ENCODE assay signal across 26 cellular contexts in genomic region chr9:35703906-35704672, GRCh38. TPM values are rescaled to one million over a fixed set of nuclear protein-coding genes. Genes with fewer than 3 reads are reported as not detected.
DNase-seq lines count a peak whose midpoint lies in the region; ATAC-seq and TF ChIP-seq lines count a peak whose summit lies in the region.
"Had no signal": no experiment of that assay in that cellular context is flagged by ENCODE, and none has a peak within 500 bp of the region (broad histone marks: within the 10 kb centered on the region; RNA-seq: fewer than 3 reads in every experiment).

No MANE protein-coding gene starts in this region.

- no peak overlapping the region for H3K4me2 ChIP-seq in IMR-90 (ENCODE audit: low read depth, low read length)
- no peak overlapping the region for H3K4me2 ChIP-seq in osteoblast (ENCODE audit: insufficient read depth, low read length)

- WGBS in IMR-90 (ENCODE audit: extremely low coverage in 2 of 2, insufficient read length in 1 of 2), 2 experiments, result 96% methylated on average over 16 of the region's 26 CpGs; no CpG with 5 or more reads in 1 of the 2 experiments

- peak overlapping the region; percentile 70 for H3K4me3 Mint-ChIP-seq in endothelial cell (ENCODE audit: unreplicated experiment)
- no peak overlapping the region for H3K4me3 Mint-ChIP-seq in T-helper 2 cell treated with Interferon-gamma antibody and Interleukin-4, amounts not matched to agents 5 μg/mL and 100 μg/mL, for 36 hours
- H3K4me3 Mint-ChIP-seq in activated naive CD4-positive, alpha-beta T cell treated with anti-CD3 and anti-CD28 coated beads for 36 hours, result no peak overlapping the region
- H3K4me3 Mint-ChIP-seq: activated naive CD4-positive, alpha-beta T cell treated with anti-CD3 and anti-CD28 coated beads, Interleukin-2, amount 10 ng/mL, durations not matched to agents 7 days and 5 days; activated T-cell treated with anti-CD3 and anti-CD28 coated beads, Interleukin-2, amount 50 U/mL, for 4 hours; nephron had no signal

- H3K27me3 Mint-ChIP-seq in endothelial cell (ENCODE audit: unreplicated experiment), result peaks cover 8% of the 10 kb centered on the region
- no peaks in the 10 kb centered on the region for H3K27me3 Mint-ChIP-seq in T-helper 2 cell treated with Interferon-gamma antibody and Interleukin-4, amounts not matched to agents 5 μg/mL and 100 μg/mL, for 36 hours (ENCODE audit: low read depth)
- no peaks in the 10 kb centered on the region for H3K27me3 Mint-ChIP-seq in activated naive CD4-positive, alpha-beta T cell treated with anti-CD3 and anti-CD28 coated beads for 36 hours (ENCODE audit: low read depth)
- H3K27me3 Mint-ChIP-seq: activated naive CD4-positive, alpha-beta T cell treated with anti-CD3 and anti-CD28 coated beads, Interleukin-2, amount 10 ng/mL, durations not matched to agents 7 days and 5 days had no signal

- no peak overlapping the region for H3K14ac ChIP-seq in IMR-90 (replicated peaks; ENCODE audit: low read depth, low read length)

- no peak overlapping the region for H2BK15ac ChIP-seq in IMR-90 (ENCODE audit: low read depth, low read length)

- peaks cover 59% of the 10 kb centered on the region for H3K36me3 Mint-ChIP-seq in endothelial cell (ENCODE audit: low read depth, unreplicated experiment)
- peaks cover 55% of the 10 kb centered on the region for H3K36me3 Mint-ChIP-seq in T-helper 2 cell treated with Interferon-gamma antibody and Interleukin-4, amounts not matched to agents 5 μg/mL and 100 μg/mL, for 36 hours (ENCODE audit: low read depth)
- H3K36me3 Mint-ChIP-seq in activated naive CD4-positive, alpha-beta T cell treated with anti-CD3 and anti-CD28 coated beads for 36 hours (ENCODE audit: low read depth), result peaks cover 44% of the 10 kb centered on the region

- H3K4me3 ChIP-seq in IMR-90 (ENCODE audit: insufficient read depth, low read depth, low read length) (no peak overlapping the region), osteoblast (ENCODE audit: insufficient read depth, low read length) (no peak overlapping the region)
- H3K4me3 ChIP-seq: GM23248, vagina had no signal

- H3K4me1 ChIP-seq in IMR-90 (ENCODE audit: control insufficient read depth, insufficient read depth, low read length) (no peaks in the 10 kb centered on the region), osteoblast (ENCODE audit: insufficient read depth, low read length) (no peaks in the 10 kb centered on the region)
- H3K4me1 ChIP-seq: vagina had no signal

- no peak for TF ChIP-seq POLR2A in IMR-90 (IDR thresholded peaks at IDR 0.05; ENCODE audit: low read depth, low read length)

- intact Hi-C loops in IMR-90 (cut with micrococcal nuclease), result no loop called here
- intact Hi-C loops in activated naive CD4-positive, alpha-beta T cell treated with anti-CD3 and anti-CD28 coated beads for 36 hours (cut with micrococcal nuclease), result no loop called here

- H3K79me1 ChIP-seq in IMR-90 (ENCODE audit: low read depth in 1 of 2, low read length in 2 of 2), result peaks cover 54 to 74% of the 10 kb centered on the region in 2 experiments

- dilution Hi-C loops in IMR-90 (cut with HindIII; ENCODE audit: low sequenced_read_pairs, unreplicated experiment), result no loop called here

- no peak overlapping the region for H3K4ac ChIP-seq in IMR-90 (ENCODE audit: low read depth, low read length)

- H3K9me3 ChIP-seq in IMR-90 (ENCODE audit: control insufficient read depth, insufficient read depth, low read length) (no peaks in the 10 kb centered on the region), osteoblast (ENCODE audit: low read depth, low read length) (no peaks in the 10 kb centered on the region)
- H3K9me3 ChIP-seq: vagina had no signal

- TF ChIP-seq RAD21 in IMR-90 (IDR thresholded peaks at IDR 0.05; ENCODE audit: low read length), result no peak

- no peak overlapping the region for H2BK120ac ChIP-seq in IMR-90 (ENCODE audit: low read depth, low read length)

- TF ChIP-seq CTCF in IMR-90 (conservative IDR thresholded peaks at IDR 0.05; ENCODE audit: low read depth, low read length) (no peak), endothelial cell (IDR thresholded peaks at IDR 0.05; ENCODE audit: unreplicated experiment) (no peak), osteoblast (IDR thresholded peaks at IDR 0.05; ENCODE audit: extremely low read depth, low read depth, low read length) (no peak)

- no peaks in the 10 kb centered on the region for H3K9me3 Mint-ChIP-seq in endothelial cell (ENCODE audit: unreplicated experiment)
- H3K9me3 Mint-ChIP-seq in T-helper 2 cell treated with Interferon-gamma antibody and Interleukin-4, amounts not matched to agents 5 μg/mL and 100 μg/mL, for 36 hours, result no peaks in the 10 kb centered on the region
- H3K9me3 Mint-ChIP-seq in activated naive CD4-positive, alpha-beta T cell treated with anti-CD3 and anti-CD28 coated beads for 36 hours, result no peaks in the 10 kb centered on the region
- H3K9me3 Mint-ChIP-seq: activated naive CD4-positive, alpha-beta T cell treated with anti-CD3 and anti-CD28 coated beads, Interleukin-2, amount 10 ng/mL, durations not matched to agents 7 days and 5 days; activated T-cell treated with anti-CD3 and anti-CD28 coated beads, Interleukin-2, amount 50 U/mL, for 4 hours; nephron had no signal

- no peak overlapping the region for H3K23ac ChIP-seq in IMR-90 (ENCODE audit: low read depth, low read length)

- no peak overlapping the region for H2BK5ac ChIP-seq in IMR-90 (ENCODE audit: low read depth, low read length, poor library complexity, severe bottlenecking)

- peaks cover 88% of the 10 kb centered on the region for H3K36me3 ChIP-seq in IMR-90 (ENCODE audit: control insufficient read depth, insufficient read depth, low read length)
- peaks cover 99% of the 10 kb centered on the region for H3K36me3 ChIP-seq in osteoblast (ENCODE audit: insufficient read depth, low read length)

- in situ Hi-C loops in IMR-90 (cut with MboI; ENCODE audit: low sequenced_read_pairs), result no loop called here

- no peak overlapping the region for H2BK20ac ChIP-seq in IMR-90 (ENCODE audit: low read depth, low read length)

- H2AFZ ChIP-seq in IMR-90 (replicated peaks; ENCODE audit: low read length, poor library complexity), result no peak overlapping the region
- H2AFZ ChIP-seq in osteoblast (ENCODE audit: low read length), result no peak overlapping the region
- H2AFZ ChIP-seq: GM23248 had no signal

- ATAC-seq in IMR-90 (ENCODE audit: low read depth), result no peak
- ATAC-seq: activated T-cell treated with anti-CD3 and anti-CD28 coated beads, Interleukin-2, amount 50 U/mL, for 4 hours had no signal

- no peak overlapping the region for H4K5ac ChIP-seq in IMR-90 (ENCODE audit: low read depth, low read length)

- POLR2A ChIA-PET in IMR-90 (lab: Charles Lee; ENCODE audit: unreplicated experiment), result no interaction called here

- peaks cover 7% of the 10 kb centered on the region for H3K9me1 ChIP-seq in IMR-90 (ENCODE audit: insufficient read depth, low read length)

- no peak overlapping the region for H3K56ac ChIP-seq in IMR-90 (ENCODE audit: extremely low read depth, insufficient read depth, low read length)

- H3K27me3 ChIP-seq in IMR-90 (ENCODE audit: control insufficient read depth, insufficient read depth, low read length), result no peaks in the 10 kb centered on the region
- no peaks in the 10 kb centered on the region for H3K27me3 ChIP-seq in osteoblast (ENCODE audit: insufficient read depth, low read length)
- H3K27me3 ChIP-seq: vagina had no signal

- H3K27ac ChIP-seq in IMR-90 (ENCODE audit: insufficient read depth, low read length) (no peak overlapping the region), osteoblast (ENCODE audit: low read depth, low read length) (no peak overlapping the region)
- H3K27ac ChIP-seq: epithelial cell of prostate, vagina had no signal

- CTCF ChIA-PET in IMR-90 (lab: Yijun Ruan, JAX), result no interaction called here
- CTCF ChIA-PET in activated naive CD4-positive, alpha-beta T cell treated with anti-CD3 and anti-CD28 coated beads for 36 hours (lab: Charles Lee), result interaction anchor here (0.9 to 4.9 kb wide), 2 partner anchors 8 to 14 kb away, joined by 3 to 30 read pairs; no protein-coding TSS in a partner anchor

- no peak overlapping the region for H3K18ac ChIP-seq in IMR-90 (ENCODE audit: low read depth, low read length)

- no peak overlapping the region for H3K9ac ChIP-seq in IMR-90 (ENCODE audit: low read depth, low read length)
- H3K9ac ChIP-seq: GM23248 had no signal

- H3K79me2 ChIP-seq in osteoblast (ENCODE audit: insufficient read depth, low read length), result peaks cover 38% of the 10 kb centered on the region

- H4K91ac ChIP-seq in IMR-90 (ENCODE audit: insufficient read depth, low read depth, low read length), result no peak overlapping the region

- BruUV-seq in IMR-90 (replicated peaks; lab: Mats Ljungman, UMichigan), result TSS peak; percentile 66

- peak overlapping the region; percentile 50 for H2AK9ac ChIP-seq in IMR-90 (replicated peaks; ENCODE audit: low read depth, low read length, poor library complexity)

- no peak overlapping the region for H4K8ac ChIP-seq in IMR-90 (ENCODE audit: low read depth in 2 of 2, low read length in 2 of 2)

- no peak overlapping the region for H2AK5ac ChIP-seq in IMR-90 (ENCODE audit: low read depth, low read length)

- H4K20me1 ChIP-seq in IMR-90 (ENCODE audit: insufficient read depth, low read length), result peaks cover 14% of the 10 kb centered on the region; the same call in 1 of the 2 replicates
- peaks cover 38% of the 10 kb centered on the region for H4K20me1 ChIP-seq in osteoblast (ENCODE audit: insufficient read depth, low read length)

- H3K27ac Mint-ChIP-seq in endothelial cell (ENCODE audit: unreplicated experiment), result peak overlapping the region; percentile 30
- H3K27ac Mint-ChIP-seq in T-helper 2 cell treated with Interferon-gamma antibody and Interleukin-4, amounts not matched to agents 5 μg/mL and 100 μg/mL, for 36 hours, result no peak overlapping the region
- no peak overlapping the region for H3K27ac Mint-ChIP-seq in activated naive CD4-positive, alpha-beta T cell treated with anti-CD3 and anti-CD28 coated beads for 36 hours
- H3K27ac Mint-ChIP-seq: activated naive CD4-positive, alpha-beta T cell treated with anti-CD3 and anti-CD28 coated beads, Interleukin-2, amount 10 ng/mL, durations not matched to agents 7 days and 5 days; nephron had no signal

- DNase-seq in IMR-90 (no peak), endothelial cell (ENCODE audit: low spot score) (no peak), osteoblast (ENCODE audit: insufficient read length, low spot score, missing footprints) (peak; percentile 42), LoVo (ENCODE audit: low spot score) (no peak)
- no peak for DNase-seq in T-helper 2 cell treated with Interferon-gamma antibody and Interleukin-4, amounts not matched to agents 5 μg/mL and 100 μg/mL, for 36 hours (ENCODE audit: low spot score)
- DNase-seq in activated naive CD4-positive, alpha-beta T cell treated with anti-CD3 and anti-CD28 coated beads for 36 hours, result no peak
- DNase-seq: activated CD4-positive, CD25-positive, alpha-beta regulatory T cell treated with anti-CD3 and anti-CD28 coated beads, Interleukin-2, amount 50 U/mL, for 72 hours; activated CD8-positive, alpha-beta memory T cell treated with anti-CD3 and anti-CD28 coated beads for 24 hours; activated naive CD4-positive, alpha-beta T cell treated with anti-CD3 and anti-CD28 coated beads, Interleukin-2, amount 10 ng/mL, durations not matched to agents 7 days and 5 days; activated T-cell treated with anti-CD3 and anti-CD28 coated beads, Interleukin-2, amount 50 U/mL, for 4 hours; amygdala; C1 segment of cervical spinal cord; GM23248; hippocampal formation; Kasumi-1; NCI-H1048; NCI-H1930; NCI-H446; SIG-M5; stimulated activated CD4-positive, alpha-beta T cell treated with anti-CD3 and anti-CD28 coated beads, Interleukin-1b, Interleukin-23, amount 100 ng/mL, for 48 hours had no signal

- H3K4me1 Mint-ChIP-seq in endothelial cell (ENCODE audit: unreplicated experiment), result no peaks in the 10 kb centered on the region
- no peaks in the 10 kb centered on the region for H3K4me1 Mint-ChIP-seq in T-helper 2 cell treated with Interferon-gamma antibody and Interleukin-4, amounts not matched to agents 5 μg/mL and 100 μg/mL, for 36 hours (ENCODE audit: low read depth)
- no peaks in the 10 kb centered on the region for H3K4me1 Mint-ChIP-seq in activated naive CD4-positive, alpha-beta T cell treated with anti-CD3 and anti-CD28 coated beads for 36 hours (ENCODE audit: low read depth)
- H3K4me1 Mint-ChIP-seq: activated naive CD4-positive, alpha-beta T cell treated with anti-CD3 and anti-CD28 coated beads, Interleukin-2, amount 10 ng/mL, durations not matched to agents 7 days and 5 days; nephron had no signal

RNA-seq across cellular contexts. Expression of gene TPM2, which starts 14.4 kb away (rescaled TPM):
- total RNA-seq in IMR-90 (2012; rRNA removed), result 960 and 1,994 TPM in 2 replicates
- 2,500 and 2,548 TPM in 2 replicates for polyA plus RNA-seq in IMR-90 (2012; rRNA removed)
- 1,868 and 3,037 TPM in 2 replicates for polyA plus RNA-seq in IMR-90 (2012; cell fraction: cytosol; rRNA removed)
- polyA plus RNA-seq in IMR-90 (2012; cell fraction: nucleus; rRNA removed; ENCODE audit: low replicate concordance), result 2,387 and 3,173 TPM in 2 replicates
- 173 TPM for total RNA-seq in endothelial cell (ENCODE audit: unreplicated experiment)
- total RNA-seq in osteoblast, result 911 and 946 TPM in 2 replicates
- 1 to 10 TPM; 4.9 to 6.6 TPM for total RNA-seq in activated naive CD4-positive, alpha-beta T cell treated with anti-CD3 and anti-CD28 coated beads for 36 hours

RNA-seq across cellular contexts. Expression of gene TLN1, which starts 27.9 kb away (rescaled TPM):
- 337 and 346 TPM in 2 replicates for total RNA-seq in IMR-90 (2012; rRNA removed)
- 224 and 228 TPM in 2 replicates for polyA plus RNA-seq in IMR-90 (2012; rRNA removed)
- polyA plus RNA-seq in IMR-90 (2012; cell fraction: cytosol; rRNA removed), result 134 and 262 TPM in 2 replicates
- polyA plus RNA-seq in IMR-90 (2012; cell fraction: nucleus; rRNA removed; ENCODE audit: low replicate concordance), result 206 and 469 TPM in 2 replicates
- 370 TPM for total RNA-seq in endothelial cell (ENCODE audit: unreplicated experiment)
- 306 and 376 TPM in 2 replicates for total RNA-seq in osteoblast
- total RNA-seq in activated naive CD4-positive, alpha-beta T cell treated with anti-CD3 and anti-CD28 coated beads for 36 hours, result 100 to 1,000 TPM; 190 TPM

RNA-seq across cellular contexts. Expression of gene CREB3, which starts 28.4 kb away (rescaled TPM):
- 105 and 106 TPM in 2 replicates for total RNA-seq in IMR-90 (2012; rRNA removed)
- polyA plus RNA-seq in IMR-90 (2012; rRNA removed), result 54.9 and 60.7 TPM in 2 replicates
- 86.1 and 133 TPM in 2 replicates for polyA plus RNA-seq in IMR-90 (2012; cell fraction: cytosol; rRNA removed)
- polyA plus RNA-seq in IMR-90 (2012; cell fraction: nucleus; rRNA removed; ENCODE audit: low replicate concordance), result 30.7 and 40.3 TPM in 2 replicates
- 29.2 TPM for total RNA-seq in endothelial cell (ENCODE audit: unreplicated experiment)
- total RNA-seq in osteoblast, result 56.6 and 64.8 TPM in 2 replicates
- total RNA-seq in activated naive CD4-positive, alpha-beta T cell treated with anti-CD3 and anti-CD28 coated beads for 36 hours, result 10 to 100 TPM; 13.7 to 13.8 TPM

RNA-seq across cellular contexts. Expression of gene CA9, which starts 30.4 kb away (rescaled TPM):
- total RNA-seq in IMR-90 (2012; rRNA removed) (0.54 and 0.56 TPM in 2 replicates), endothelial cell (ENCODE audit: unreplicated experiment) (1.5 TPM), osteoblast (not detected in 2 replicates)
- polyA plus RNA-seq in IMR-90 (2012; rRNA removed), result 3.7 and 3.9 TPM in 2 replicates
- 5.2 and 9.9 TPM in 2 replicates for polyA plus RNA-seq in IMR-90 (2012; cell fraction: cytosol; rRNA removed)
- 2.5 and 4.3 TPM in 2 replicates for polyA plus RNA-seq in IMR-90 (2012; cell fraction: nucleus; rRNA removed; ENCODE audit: low replicate concordance)
- total RNA-seq in activated naive CD4-positive, alpha-beta T cell treated with anti-CD3 and anti-CD28 coated beads for 36 hours, result under 1 TPM; 0.38 to 0.52 TPM
- total RNA-seq: Daoy, fibroblast of villous mesenchyme, mononuclear cell had no signal

RNA-seq across cellular contexts. Expression of gene ARHGEF39, which starts 39.1 kb away (rescaled TPM):
- total RNA-seq in IMR-90 (2012; rRNA removed) (0.56 and 2.5 TPM in 2 replicates), endothelial cell (ENCODE audit: unreplicated experiment) (1.4 TPM), osteoblast (0.36 and 0.88 TPM in 2 replicates)
- polyA plus RNA-seq in IMR-90 (2012; rRNA removed), result 2.1 and 2.8 TPM in 2 replicates
- 0.82 and 1.1 TPM in 2 replicates for polyA plus RNA-seq in IMR-90 (2012; cell fraction: cytosol; rRNA removed)
- polyA plus RNA-seq in IMR-90 (2012; cell fraction: nucleus; rRNA removed; ENCODE audit: low replicate concordance), result 7.1 and 7.2 TPM in 2 replicates
- 10 to 100 TPM; 28.9 to 30.4 TPM for total RNA-seq in activated naive CD4-positive, alpha-beta T cell treated with anti-CD3 and anti-CD28 coated beads for 36 hours

Comparison
In these comparisons a context has a peak if more than half of its experiments do, and no peak if none do; other contexts are left out.
1. RNA of gene TPM2, which starts 14.4 kb away (total RNA-seq): 960 to 1,994 TPM in IMR-90, 911 to 946 TPM in osteoblast and 173 TPM in endothelial cell (single experiment); 4.9 to 6.6 TPM in activated naive CD4-positive, alpha-beta T cell treated with anti-CD3 and anti-CD28 coated beads for 36 hours; every median in the first group is over 10 times any median in the second.